Comparison of ENCODE assay signal across 10 cellular contexts in genomic region chr7:138822867-138823535, GRCh38. TPM values are rescaled to one million over a fixed set of nuclear protein-coding genes. Genes with fewer than 3 reads are reported as not detected.
"Had no signal": no experiment of that assay in that cellular context is flagged by ENCODE, and none has a peak within 500 bp of the region (broad histone marks: within the 10 kb centered on the region; RNA-seq: fewer than 3 reads in every experiment).

No MANE protein-coding gene starts in this region.

- H2AFZ ChIP-seq: GM23248 had no signal

- FAIRE-seq: H54, HTR-8/SVneo had no signal

- DNase-seq: GM23248, GOT3, H9, HCEC 1CT, HFFc6, KG1 had no signal

- H3K9ac ChIP-seq: GM23248 had no signal

- H3K27ac Mint-ChIP-seq: H9, HFFc6, IgD-negative memory B cell had no signal

- H3K27ac ChIP-seq: GM23248 had no signal

- H3K4me3 ChIP-seq: GM23248 had no signal

- H3K4me3 Mint-ChIP-seq: H9, HFFc6, IgD-negative memory B cell had no signal

- H3K4me1 Mint-ChIP-seq: IgD-negative memory B cell had no signal

- H3K27me3 Mint-ChIP-seq: IgD-negative memory B cell had no signal

RNA-seq across cellular contexts. Expression of gene ATP6V0A4, which starts 25.0 kb away (rescaled TPM):
- total RNA-seq: HT-29 had no signal
- polyA plus RNA-seq: IgD-negative memory B cell had no signal

RNA-seq across cellular contexts. Expression of gene TMEM213, which starts 25.2 kb away (rescaled TPM):
- total RNA-seq: GM23248, HFFc6, HT-29 had no signal
- polyA plus RNA-seq: GM23248, IgD-negative memory B cell had no signal
